Comparison of ENCODE assay signal across 9 cellular contexts in genomic region chr15:70327328-70328136, GRCh38.
DNase-seq lines count a peak whose midpoint lies in the region; ATAC-seq and TF ChIP-seq lines count a peak whose summit lies in the region.
"Had no signal": no experiment of that assay in that cellular context is flagged by ENCODE, and none has a peak within 500 bp of the region (broad histone marks: within the 10 kb centered on the region; RNA-seq: fewer than 3 reads in every experiment).

No MANE protein-coding gene starts in this region.

- no peaks in the 10 kb centered on the region for H3K27me3 ChIP-seq in foreskin keratinocyte
- no peaks in the 10 kb centered on the region for H3K27me3 ChIP-seq in vagina
- no peaks in the 10 kb centered on the region for H3K27me3 ChIP-seq in colonic mucosa
- H3K27me3 ChIP-seq in Caco-2 (replicated peaks; ENCODE audit: control insufficient read depth, insufficient read depth, low read length), result no peaks in the 10 kb centered on the region
- H3K27me3 ChIP-seq: thyroid gland had no signal

- peaks cover 6% of the 10 kb centered on the region for H3K9me3 Mint-ChIP-seq in Caco-2 (ENCODE audit: unreplicated experiment)

- H3K4me3 ChIP-seq in vagina (no peak overlapping the region), colonic mucosa (no peak overlapping the region), Caco-2 (ENCODE audit: low read depth, low read length) (no peak overlapping the region)
- H3K4me3 ChIP-seq: thyroid gland had no signal

- H3K36me3 Mint-ChIP-seq in Caco-2 (ENCODE audit: insufficient read depth, unreplicated experiment), result no peaks in the 10 kb centered on the region

- H3K36me3 ChIP-seq in vagina, result no peaks in the 10 kb centered on the region
- H3K36me3 ChIP-seq in colonic mucosa, result no peaks in the 10 kb centered on the region
- H3K36me3 ChIP-seq in Caco-2 (ENCODE audit: control insufficient read depth, insufficient read depth, low read length), result no peaks in the 10 kb centered on the region
- H3K36me3 ChIP-seq: thyroid gland had no signal

- H3K4me1 Mint-ChIP-seq in Caco-2 (ENCODE audit: low read depth, unreplicated experiment), result peaks cover 5% of the 10 kb centered on the region

- ATAC-seq in foreskin keratinocyte, result peak; percentile 34
- ATAC-seq in GM19463 (IDR thresholded peaks at IDR 0.05; ENCODE audit: unreplicated experiment), result no peak

- H3K9me3 ChIP-seq in vagina, result no peaks in the 10 kb centered on the region
- H3K9me3 ChIP-seq in colonic mucosa, result no peaks in the 10 kb centered on the region
- H3K9me3 ChIP-seq in Caco-2, result no peaks in the 10 kb centered on the region
- H3K9me3 ChIP-seq: thyroid gland had no signal

- CTCF ChIA-PET in RWPE1 (lab: Yijun Ruan, JAX) (no interaction called here), Caco-2 (lab: Charles Lee) (no interaction called here)

- no peak for TF ChIP-seq CTCF in RWPE1 (conservative IDR thresholded peaks at IDR 0.05; ENCODE audit: low read depth)
- no peak for TF ChIP-seq CTCF in foreskin keratinocyte (conservative IDR thresholded peaks at IDR 0.05)
- TF ChIP-seq CTCF in vagina (IDR thresholded peaks at IDR 0.05), result no peak
- no peak for TF ChIP-seq CTCF in colonic mucosa (IDR thresholded peaks at IDR 0.05)
- no peak for TF ChIP-seq CTCF in Caco-2 (IDR thresholded peaks at IDR 0.05; ENCODE audit: insufficient read depth in 1 of 2, low read depth in 1 of 2, low read length in 1 of 2, severe bottlenecking in 1 of 2, unreplicated experiment in 1 of 2)

- H3K4me1 ChIP-seq in foreskin keratinocyte (no peaks in the 10 kb centered on the region), vagina (peaks cover 50% of the 10 kb centered on the region), colonic mucosa (no peaks in the 10 kb centered on the region), Caco-2 (peaks cover 24% of the 10 kb centered on the region)

- no TSS peak for BruUV-seq in Caco-2 (replicated peaks; lab: Mats Ljungman, UMichigan)

- no peak for TF ChIP-seq POLR2A in vagina (IDR thresholded peaks at IDR 0.05)

- H3K9ac ChIP-seq in colonic mucosa (ENCODE audit: low read depth in 2 of 2, low read length in 2 of 2), result no peak overlapping the region

- POLR2A ChIA-PET in RWPE1 (lab: Yijun Ruan, JAX; ENCODE audit: low non-redundant PET) (interaction anchor here (0.7 kb wide), 1 partner anchor 59 kb away, joined by 9 read pairs; no protein-coding TSS in a partner anchor), Caco-2 (lab: Charles Lee) (no interaction called here)

- intact Hi-C loops in vagina (cut with DNase I) (loop anchor here (5.0 to 10.0 kb wide), 3 partner anchors 147 to 580 kb away; partner anchors contain the start of gene TLE3), colonic mucosa (cut with DNase I) (no loop called here), Caco-2 (cut with micrococcal nuclease; ENCODE audit: unreplicated experiment) (no loop called here)

- peak; percentile 33 for DNase-seq in activated CD8-positive, alpha-beta memory T cell treated with anti-CD3 and anti-CD28 coated beads for 24 hours
- DNase-seq in activated CD8-positive, alpha-beta memory T cell treated with anti-CD3 and anti-CD28 coated beads, Interleukin-2, amount 50 U/mL, for 4 hours, result no peak
- DNase-seq in RWPE1 (ENCODE audit: low spot score) (peak; percentile 29), foreskin keratinocyte (peak; percentile 32 to 61), vagina (ENCODE audit: extremely low spot score in 2 of 2) (peak in 1 of 2 donors; percentile 81), colonic mucosa (no peak), Caco-2 (no peak)

- no peaks in the 10 kb centered on the region for H3K27me3 Mint-ChIP-seq in Caco-2 (ENCODE audit: insufficient read depth, unreplicated experiment)

- H3K27ac Mint-ChIP-seq in Caco-2 (ENCODE audit: unreplicated experiment), result no peak overlapping the region

- no peak overlapping the region for H3K4me3 Mint-ChIP-seq in Caco-2 (ENCODE audit: unreplicated experiment)

- H3K27ac ChIP-seq in RWPE1, result no peak overlapping the region
- H3K27ac ChIP-seq in foreskin keratinocyte, result no peak overlapping the region
- peak overlapping the region; percentile 39 for H3K27ac ChIP-seq in vagina
- H3K27ac ChIP-seq in colonic mucosa, result no peak overlapping the region

Comparison
In these comparisons a context has a peak if more than half of its experiments do, and no peak if none do; other contexts are left out.
1. DNase-seq: peak in activated CD8-positive, alpha-beta memory T cell treated with anti-CD3 and anti-CD28 coated beads for 24 hours (single experiment), RWPE1 (single experiment) and foreskin keratinocyte (2 of 2); none in activated CD8-positive, alpha-beta memory T cell treated with anti-CD3 and anti-CD28 coated beads, Interleukin-2, amount 50 U/mL, for 4 hours (single experiment), colonic mucosa (single experiment) and Caco-2 (0 of 2).